Comparison of ENCODE assay signal across 20 cellular contexts in genomic region chr2:220521591-220521990, GRCh38.
"Had no signal": no experiment of that assay in that cellular context is flagged by ENCODE, and none has a peak within 500 bp of the region (broad histone marks: within the 10 kb centered on the region; RNA-seq: fewer than 3 reads in every experiment).

No MANE protein-coding gene starts in this region.

- H3K4me1 Mint-ChIP-seq: activated naive CD8-positive, alpha-beta T cell treated with anti-CD3 and anti-CD28 coated beads, Interleukin-2, amount 10 ng/mL, durations not matched to agents 7 days and 5 days; memory B cell; naive B cell; stimulated activated naive B cell treated with anti-CD40 and anti-IgM and Interleukin-4, amounts not matched to agents 10 μg/mL and 1 μg/mL and 100 μg/mL, for 72 hours had no signal

- H3K27ac ChIP-seq: body of pancreas, colonic mucosa, heart left ventricle, pancreas, thoracic aorta, upper lobe of right lung had no signal

- H3K4me1 ChIP-seq: body of pancreas, colonic mucosa, heart left ventricle, pancreas, upper lobe of right lung had no signal

- ATAC-seq: body of pancreas; heart left ventricle; left ventricle myocardium superior; mucosa of descending colon; pancreas; sciatic nerve; stimulated activated naive B cell treated with anti-CD40 and anti-IgM and Interleukin-4, amounts not matched to agents 10 μg/mL and 1 μg/mL and 100 μg/mL, for 72 hours; upper lobe of right lung had no signal

- H3K9me3 Mint-ChIP-seq: activated naive CD8-positive, alpha-beta T cell treated with anti-CD3 and anti-CD28 coated beads, Interleukin-2, amount 10 ng/mL, durations not matched to agents 7 days and 5 days; activated T-helper 2 cell treated with anti-CD3 and anti-CD28 coated beads, Interferon-gamma antibody, Interleukin-2, Interleukin-4, amounts not matched to agents 10 μg/mL and 5 μg/mL and 100 μg/mL, durations not matched to agents 14 hours and 24 hours and 36 hours had no signal

- H3K4me3 Mint-ChIP-seq: activated naive CD8-positive, alpha-beta T cell treated with anti-CD3 and anti-CD28 coated beads, Interleukin-2, amount 10 ng/mL, durations not matched to agents 7 days and 5 days; memory B cell; naive B cell; stimulated activated naive B cell treated with anti-CD40 and anti-IgM and Interleukin-4, amounts not matched to agents 10 μg/mL and 1 μg/mL and 100 μg/mL, for 72 hours had no signal

- H3K36me3 Mint-ChIP-seq: activated naive CD8-positive, alpha-beta T cell treated with anti-CD3 and anti-CD28 coated beads, Interleukin-2, amount 10 ng/mL, durations not matched to agents 7 days and 5 days; memory B cell; naive B cell; stimulated activated naive B cell treated with anti-CD40 and anti-IgM and Interleukin-4, amounts not matched to agents 10 μg/mL and 1 μg/mL and 100 μg/mL, for 72 hours had no signal

- H3K27ac Mint-ChIP-seq: activated naive CD8-positive, alpha-beta T cell treated with anti-CD3 and anti-CD28 coated beads, Interleukin-2, amount 10 ng/mL, durations not matched to agents 7 days and 5 days; activated T-helper 2 cell treated with anti-CD3 and anti-CD28 coated beads, Interferon-gamma antibody, Interleukin-2, Interleukin-4, amounts not matched to agents 10 μg/mL and 5 μg/mL and 100 μg/mL, durations not matched to agents 14 hours and 24 hours and 36 hours; memory B cell; naive B cell; stimulated activated naive B cell treated with anti-CD40 and anti-IgM and Interleukin-4, amounts not matched to agents 10 μg/mL and 1 μg/mL and 100 μg/mL, for 72 hours had no signal

- H3K36me3 ChIP-seq: colonic mucosa, heart left ventricle, pancreas, thoracic aorta, upper lobe of right lung had no signal

- H3K9me3 ChIP-seq: body of pancreas, colonic mucosa, heart left ventricle, mucosa of descending colon, pancreas, thoracic aorta, upper lobe of right lung had no signal

- H3K27me3 Mint-ChIP-seq: activated naive CD8-positive, alpha-beta T cell treated with anti-CD3 and anti-CD28 coated beads, Interleukin-2, amount 10 ng/mL, durations not matched to agents 7 days and 5 days; memory B cell; naive B cell; stimulated activated naive B cell treated with anti-CD40 and anti-IgM and Interleukin-4, amounts not matched to agents 10 μg/mL and 1 μg/mL and 100 μg/mL, for 72 hours had no signal

- H3K4me3 ChIP-seq: body of pancreas, colonic mucosa, heart left ventricle, mucosa of descending colon, pancreas, thoracic aorta, upper lobe of right lung had no signal

- DNase-seq: activated CD4-positive, alpha-beta T cell treated with anti-CD3 and anti-CD28 coated beads, Interleukin-2, amount 50 U/mL, for 4 hours; activated CD4-positive, CD25-positive, alpha-beta regulatory T cell treated with anti-CD3 and anti-CD28 coated beads, Interleukin-2, amount 50 U/mL, for 72 hours; activated naive CD4-positive, alpha-beta T cell treated with Interleukin-2 at 50 U/mL for 16 hours; activated naive CD8-positive, alpha-beta T cell treated with anti-CD3 and anti-CD28 coated beads, Interleukin-2, amount 10 ng/mL, durations not matched to agents 7 days and 5 days; body of pancreas; colonic mucosa; foreskin melanocyte; heart left ventricle; kidney glomerular epithelial cell; left ventricle myocardium superior; mucosa of descending colon; naive B cell; pancreas; stimulated activated CD4-positive, alpha-beta T cell treated with anti-CD3 and anti-CD28 coated beads, Interleukin-4, amount 100 ng/mL, for 4 hours; stimulated activated naive B cell treated with anti-CD40 and anti-IgM and Interleukin-4, amounts not matched to agents 10 μg/mL and 1 μg/mL and 100 μg/mL, for 72 hours; upper lobe of right lung had no signal

- H3K27me3 ChIP-seq: body of pancreas, colonic mucosa, heart left ventricle, pancreas, upper lobe of right lung had no signal
